8 cellular contexts compared by ENCODE assay signal in the genomic region with DNA sequence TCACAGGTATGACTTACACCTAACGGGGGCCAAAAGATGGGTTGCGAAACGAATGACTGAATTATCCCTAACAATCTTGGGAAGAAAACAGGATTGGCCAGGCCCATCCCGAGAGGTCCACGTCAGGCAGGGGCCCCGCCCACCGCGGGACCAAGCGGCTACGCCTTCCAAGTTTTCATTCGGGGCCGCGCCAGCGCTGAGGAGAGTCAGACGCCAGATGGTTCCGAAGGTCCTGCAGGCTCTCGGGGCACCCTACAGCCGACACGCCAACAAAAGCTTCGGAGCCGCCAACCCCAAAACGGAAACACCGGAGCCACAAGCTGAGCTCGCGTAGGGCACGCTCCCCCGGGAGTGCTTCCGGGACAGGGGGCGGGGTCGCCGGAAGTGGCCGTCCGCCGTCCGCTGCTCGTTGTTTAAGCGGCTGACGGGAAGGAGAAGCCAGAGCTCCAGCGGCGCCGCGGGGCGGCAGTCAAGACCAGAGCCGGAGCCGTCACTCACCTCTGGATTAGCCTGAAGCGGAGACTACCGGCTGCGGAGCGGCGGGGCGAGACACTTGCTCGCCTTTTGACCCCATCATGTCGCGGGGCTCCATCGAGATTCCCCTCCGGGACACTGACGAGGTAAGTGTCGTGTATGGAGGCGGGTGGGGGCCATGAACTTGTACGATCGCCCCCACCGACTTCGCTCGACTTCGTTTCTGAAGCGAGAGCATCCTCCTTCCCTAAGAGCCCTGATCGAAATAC. TPM values are rescaled to one million over a fixed set of nuclear protein-coding genes. Genes with fewer than 3 reads are reported as not detected.
DNase-seq lines count a peak whose midpoint lies in the region; ATAC-seq and TF ChIP-seq lines count a peak whose summit lies in the region.

Gene CTR9, plus strand, starts transcription at position 409 of the 743 bp plus-strand sequence. Its CDS starts 167 bp downstream, at position 576.

- H3K27me3 ChIP-seq in heart right ventricle, result no peaks in the 10 kb centered on the region

- peaks cover 0 to 34% (median 17%) of the 10 kb centered on the region in 9 donors for H3K4me1 ChIP-seq in heart right ventricle

- peak; percentile 91 for DNase-seq in GM13976 (ENCODE audit: low spot score)
- DNase-seq in NCI-H146 treated with DMSO at 0.1 percent for 48 hours (lab: John Stamatoyannopoulos, UW; ENCODE audit: unreplicated experiment), result peak; percentile 95
- peak; percentile 89 for DNase-seq in amniotic epithelial cell (ENCODE audit: low read depth)
- peak; percentile 94 to 95 for DNase-seq in heart right ventricle
- peak; percentile 83 for DNase-seq in progenitor cell of endocrine pancreas (ENCODE audit: low spot score, unreplicated experiment)
- peak; percentile 94 for DNase-seq in ureter (ENCODE audit: low spot score)

- TF ChIP-seq CTCF in GM13976 (IDR thresholded peaks at IDR 0.05; ENCODE audit: borderline replicate concordance, control extremely low read depth, extremely low read depth, insufficient read depth, missing control alignments), result peak; percentile 43
- peak in 5 of 9 donors; percentile 24 to 53 (median 47) for TF ChIP-seq CTCF in heart right ventricle (IDR thresholded peaks at IDR 0.05)
- peak; percentile 34 for TF ChIP-seq CTCF in progenitor cell of endocrine pancreas (IDR thresholded peaks at IDR 0.05; ENCODE audit: unreplicated experiment)

- in situ Hi-C loops in GM13976 (cut with MboI; ENCODE audit: low sequenced_read_pairs, unreplicated experiment), result no loop called here

- H3K4me3 Mint-ChIP-seq in progenitor cell of endocrine pancreas (ENCODE audit: low read depth), result peak within 1 kb of the TSS; percentile 91

- H3K27ac Mint-ChIP-seq in progenitor cell of endocrine pancreas, result peak within 1 kb of the TSS; percentile 96

- H3K36me3 Mint-ChIP-seq in progenitor cell of endocrine pancreas (ENCODE audit: insufficient read depth), result peaks cover 8% of the 10 kb centered on the region

- peaks cover 3% of the 10 kb centered on the region for H3K27me3 Mint-ChIP-seq in progenitor cell of endocrine pancreas

- H3K9me3 Mint-ChIP-seq in progenitor cell of endocrine pancreas (ENCODE audit: low read depth), result no peaks in the 10 kb centered on the region

- peak within 1 kb of the TSS; percentile 80 to 97 (median 94) for H3K27ac ChIP-seq in heart right ventricle

- no peaks in the 10 kb centered on the region for H3K9me3 ChIP-seq in heart right ventricle

- WGBS in heart right ventricle, 2 donors, result 0 to 1% methylated on average over 67 of the region's 67 CpGs

- peaks cover 0 to 32% (median 0%) of the 10 kb centered on the region in 9 donors for H3K36me3 ChIP-seq in heart right ventricle

- H3K4me3 ChIP-seq in heart right ventricle, result peak within 1 kb of the TSS; percentile 55 to 98 (median 85)

- intact Hi-C loops in T-helper 1 cell treated with Interleukin-12 subunit alpha and Interleukin-12 subunit beta and Interleukin-4 antibody, amounts not matched to agents 30 ng/mL and 1 ng/mL, for 36 hours (cut with micrococcal nuclease), result loop anchor here (1.0 to 10.0 kb wide), 7 partner anchors 58 to 1286 kb away; partner anchors contain the start of genes RNF141, ZBED5 and ZNF143
- intact Hi-C loops in heart right ventricle (cut with DNase I), result no loop called here

- ATAC-seq in HG02870 (IDR thresholded peaks at IDR 0.05; ENCODE audit: unreplicated experiment) (peak; percentile 90), heart right ventricle (peak; percentile 98 to 99 (median 98))

- H3K4me1 Mint-ChIP-seq in progenitor cell of endocrine pancreas (ENCODE audit: low read depth), result peaks cover 6% of the 10 kb centered on the region

RNA-seq across cellular contexts. Expression of gene CTR9, which starts in this region (rescaled TPM):
- 44.4 and 45.8 TPM in 2 replicates for total RNA-seq in T-helper 1 cell treated with Interleukin-12 subunit alpha and Interleukin-12 subunit beta and Interleukin-4 antibody, amounts not matched to agents 30 ng/mL and 1 ng/mL, for 36 hours
- 10 to 100 TPM; 18.6 to 34.8 (median 24.7) TPM for total RNA-seq in heart right ventricle
- polyA plus RNA-seq in heart right ventricle, result 10 to 100 TPM; 10.4 to 11.7 TPM
- 34.4 and 38.6 TPM in 2 replicates for total RNA-seq in progenitor cell of endocrine pancreas
- total RNA-seq in ureter, result 42.5 TPM

Comparison
In these comparisons a context has a peak if more than half of its experiments do, and no peak if none do; other contexts are left out.
1. Peak in every context shown above with its lines: DNase-seq, ATAC-seq, H3K4me3 ChIP-seq and H3K27ac ChIP-seq.